Comparison of ENCODE assay signal across 8 cellular contexts in genomic region chr12:57611116-57611809, GRCh38. TPM values are rescaled to one million over a fixed set of nuclear protein-coding genes. Genes with fewer than 3 reads are reported as not detected.
A peak's percentile ranks its signal among the peaks of the same experiment; 100 is the strongest.
DNase-seq lines count a peak whose midpoint lies in the region; ATAC-seq and TF ChIP-seq lines count a peak whose summit lies in the region.

ARHGEF25 (plus strand) TSS chr12:57611435; CDS start chr12:57611895, 460 bp downstream.

- H3K4me3 Mint-ChIP-seq in GM23338 = peak within 1 kb of the TSS; percentile 88
- H3K4me3 Mint-ChIP-seq in activated T-cell treated with anti-CD3 and anti-CD28 coated beads, Interleukin-2, amount 50 U/mL, for 24 hours = peak within 1 kb of the TSS; percentile 64

- H3K4me1 ChIP-seq in GM23338 (ENCODE audit: insufficient read depth) = peaks cover 29% of the 10 kb centered on the region
- peaks cover 9 to 57% (median 10%) of the 10 kb centered on the region in 3 donors for H3K4me1 ChIP-seq in esophagus squamous epithelium
- peaks cover 0 to 70% of the 10 kb centered on the region in 2 donors for H3K4me1 ChIP-seq in muscle layer of duodenum (ENCODE audit: control insufficient read depth in 1 of 2, insufficient read depth in 2 of 2, low read length in 2 of 2)
- peaks cover 4 to 44% (median 19%) of the 10 kb centered on the region in 4 donors for H3K4me1 ChIP-seq in transverse colon

- peaks cover 6% of the 10 kb centered on the region; the same call in 1 of the 2 replicates for H3F3A ChIP-seq in GM23338 (replicated peaks; ENCODE audit: low read depth)

- H3K36me3 ChIP-seq in GM23338 (ENCODE audit: insufficient read depth) = peaks cover 4% of the 10 kb centered on the region; the same call in 1 of the 2 replicates
- peaks cover 0 to 22% (median 0%) of the 10 kb centered on the region in 3 donors for H3K36me3 ChIP-seq in esophagus squamous epithelium
- peaks cover 6 to 36% of the 10 kb centered on the region in 2 donors for H3K36me3 ChIP-seq in muscle layer of duodenum (ENCODE audit: control insufficient read depth in 1 of 2, insufficient read depth in 2 of 2, low read length in 2 of 2)
- no peaks in the 10 kb centered on the region for H3K36me3 ChIP-seq in transverse colon

- intact Hi-C loops in esophagus squamous epithelium (cut with DNase I) = no loop called here
- intact Hi-C loops in transverse colon (cut with DNase I; ENCODE audit: low total_unique reads) = no loop called here

- H2AFZ ChIP-seq in GM23338 = peak within 1 kb of the TSS; percentile 97

- no peak for TF ChIP-seq EP300 in transverse colon (IDR thresholded peaks at IDR 0.05; ENCODE audit: low read depth)

- TF ChIP-seq CTCF in GM23338 (conservative IDR thresholded peaks at IDR 0.05; ENCODE audit: low read depth in 2 of 2) = no peak
- TF ChIP-seq CTCF in esophagus squamous epithelium (IDR thresholded peaks at IDR 0.05) = no peak
- TF ChIP-seq CTCF in transverse colon (IDR thresholded peaks at IDR 0.05) = no peak

- H3K4me1 Mint-ChIP-seq in GM23338 = peaks cover 44% of the 10 kb centered on the region
- peaks cover 9% of the 10 kb centered on the region for H3K4me1 Mint-ChIP-seq in activated T-cell treated with anti-CD3 and anti-CD28 coated beads, Interleukin-2, amount 50 U/mL, for 24 hours (ENCODE audit: low read depth)

- no peaks in the 10 kb centered on the region for H3K9me3 ChIP-seq in esophagus squamous epithelium
- no peaks in the 10 kb centered on the region for H3K9me3 ChIP-seq in muscle layer of duodenum (ENCODE audit: control insufficient read depth in 1 of 2, low read length in 2 of 2)
- H3K9me3 ChIP-seq in transverse colon = no peaks in the 10 kb centered on the region

- H3K27me3 Mint-ChIP-seq in GM23338 (ENCODE audit: insufficient read depth, low read depth, poor library complexity) = peaks cover 60% of the 10 kb centered on the region
- H3K27me3 Mint-ChIP-seq in activated T-cell treated with anti-CD3 and anti-CD28 coated beads, Interleukin-2, amount 50 U/mL, for 24 hours = peaks cover 48% of the 10 kb centered on the region

- no peaks in the 10 kb centered on the region; the same call in 1 of the 2 replicates for H4K20me1 ChIP-seq in GM23338 (replicated peaks; ENCODE audit: insufficient read depth)

- TF ChIP-seq POLR2A in esophagus squamous epithelium (IDR thresholded peaks at IDR 0.05) = peak in 1 of 4 donors; percentile 65
- peak; percentile 40 for TF ChIP-seq POLR2A in transverse colon (IDR thresholded peaks at IDR 0.05)

- no peak within 1 kb of the TSS for H3K27ac Mint-ChIP-seq in GM23338
- H3K27ac Mint-ChIP-seq in activated T-cell treated with anti-CD3 and anti-CD28 coated beads, Interleukin-2, amount 50 U/mL, for 24 hours = peak within 1 kb of the TSS; percentile 82

- peaks cover 66% of the 10 kb centered on the region for H3K27me3 ChIP-seq in GM23338 (ENCODE audit: insufficient read depth)
- peaks cover 0 to 58% (median 0%) of the 10 kb centered on the region in 4 donors for H3K27me3 ChIP-seq in esophagus squamous epithelium
- H3K27me3 ChIP-seq in muscle layer of duodenum (ENCODE audit: low read depth, low read length) = peaks cover 15% of the 10 kb centered on the region
- peaks cover 56% of the 10 kb centered on the region for H3K27me3 ChIP-seq in transverse colon

- in situ Hi-C loops in transverse colon (cut with MboI; ENCODE audit: low pct_ligation_motif_present in 1 of 4, low pct_unique_long_range_greater_than_20kb in 1 of 4, low sequenced_read_pairs in 3 of 4) = no loop called here

- no peaks in the 10 kb centered on the region for H3K9me2 ChIP-seq in GM23338 (ENCODE audit: insufficient read depth)

- peaks cover under 1% of the 10 kb centered on the region; the same call in 1 of the 2 replicates for H3K79me2 ChIP-seq in GM23338 (replicated peaks; ENCODE audit: insufficient read depth)

- no peaks in the 10 kb centered on the region for H3K9me3 Mint-ChIP-seq in GM23338
- no peaks in the 10 kb centered on the region for H3K9me3 Mint-ChIP-seq in activated T-cell treated with anti-CD3 and anti-CD28 coated beads, Interleukin-2, amount 50 U/mL, for 24 hours

- H3K4me3 ChIP-seq in GM23338 (peak within 1 kb of the TSS; percentile 86), esophagus squamous epithelium (peak within 1 kb of the TSS; percentile 45 to 75 (median 63)), muscle layer of duodenum (ENCODE audit: low read depth in 1 of 2, low read length in 2 of 2) (peak within 1 kb of the TSS; percentile 57 to 74), transverse colon (peak within 1 kb of the TSS; percentile 37 to 94 (median 60))

- no peak within 1 kb of the TSS for H3K27ac ChIP-seq in GM23338 (ENCODE audit: low read depth)
- peak within 1 kb of the TSS; percentile 77 to 92 (median 86) for H3K27ac ChIP-seq in esophagus squamous epithelium
- H3K27ac ChIP-seq in muscle layer of duodenum (ENCODE audit: low read length) = peak within 1 kb of the TSS; percentile 92
- H3K27ac ChIP-seq in transverse colon = peak within 1 kb of the TSS; percentile 81 to 93 (median 84)

- peaks cover 29% of the 10 kb centered on the region for H3K36me3 Mint-ChIP-seq in GM23338 (ENCODE audit: low read depth)
- H3K36me3 Mint-ChIP-seq in activated T-cell treated with anti-CD3 and anti-CD28 coated beads, Interleukin-2, amount 50 U/mL, for 24 hours (ENCODE audit: low read depth) = peaks cover 3% of the 10 kb centered on the region

- peak; percentile 72 for ATAC-seq in GM23338
- ATAC-seq in HG02938 (IDR thresholded peaks at IDR 0.05; ENCODE audit: unreplicated experiment) = no peak

- peak; percentile 23 for DNase-seq in COLO668 (lab: John Stamatoyannopoulos, UW; ENCODE audit: unreplicated experiment)
- peak; percentile 81 for DNase-seq in GM23338 (ENCODE audit: low spot score)
- DNase-seq in NCI-H345 treated with DMSO at 0.1 percent for 48 hours (lab: John Stamatoyannopoulos, UW; ENCODE audit: unreplicated experiment) = peak; percentile 34
- peak; percentile 76 for DNase-seq in activated T-cell treated with anti-CD3 and anti-CD28 coated beads, Interleukin-2, amount 50 U/mL, for 24 hours
- no peak for DNase-seq in esophagus squamous epithelium (lab: John Stamatoyannopoulos, UW)
- peak; percentile 73 for DNase-seq in transverse colon

- WGBS in esophagus squamous epithelium, 2 donors = 1 to 5% methylated on average over 11 to 17 of the region's 50 CpGs
- 1% methylated on average over 48 of the region's 50 CpGs; no CpG with 5 or more reads in 1 of the 2 donors for WGBS in transverse colon (ENCODE audit: low coverage in 1 of 2), 2 donors

- peak within 1 kb of the TSS; percentile 97 for H3K4me2 ChIP-seq in GM23338

TF ChIP-seq in GM23338, 12 proteins besides CTCF, POLR2A, EP300 and RAD21 (continues in another document):
- peak; percentile 52 for TF ChIP-seq POLR2AphosphoS5 (IDR thresholded peaks at IDR 0.05; ENCODE audit: low read depth)
- no peak for TF ChIP-seq EZH2phosphoT487 (IDR thresholded peaks at IDR 0.05; ENCODE audit: unreplicated experiment)
- peak; percentile 56 for TF ChIP-seq EZH2 (IDR thresholded peaks at IDR 0.05; ENCODE audit: low read depth, unreplicated experiment)

RNA-seq across cellular contexts. Expression of gene ARHGEF25, which starts in this region (rescaled TPM):
- total RNA-seq in GM23338 (2014; rRNA removed; shearing (Covaris generic)) = 9.9 and 10.2 TPM in 2 replicates
- polyA plus RNA-seq in GM23338 (2016; fragmentation: Nextera tagmentation; extraction: Ambion mirVana) = 0.53 TPM in 1 of 2 replicates, not detected in the other
- total RNA-seq in esophagus squamous epithelium (10 to 100 TPM in 1 of 4 donors, 1 to 10 TPM in 2, under 1 TPM in 1; 0.76 to 27.7 (median 6.2) TPM), transverse colon (10 to 100 TPM in 3 of 4 donors, 1 to 10 TPM in 1; 6.6 to 35.9 (median 15.3) TPM)
